Comparison of ENCODE assay signal across 3 cellular contexts in genomic region chr3:156390846-156391245, GRCh38.
A peak's percentile ranks its signal among the peaks of the same experiment; 100 is the strongest.
TF ChIP-seq lines count a peak whose summit lies in the region.

No MANE protein-coding gene starts in this region.

TF ChIP-seq in SK-N-SH, 30 proteins besides CTCF, POLR2A, EP300 and RAD21 (continued from another document):
- TF ChIP-seq REST (IDR thresholded peaks at IDR 0.05; ENCODE audit: low read depth, low read length) (no peak), TCF12 (IDR thresholded peaks at IDR 0.05) (0 out of 2 replicates have a peak, but pooled peaks have one; percentile 10)

TF ChIP-seq in SK-N-SH treated with all-trans-retinoic acid at 6 μM for 48 hours, 23 proteins besides CTCF, POLR2A, EP300 and RAD21 (continued from another document):
- TF ChIP-seq PATZ1 (CRISPR knock-in tag; IDR thresholded peaks at IDR 0.05; ENCODE audit: borderline replicate concordance): no peak
- no peak for TF ChIP-seq TSHZ2 (CRISPR knock-in tag; IDR thresholded peaks at IDR 0.05)
- no peak for TF ChIP-seq ZC3H10 (CRISPR knock-in tag; IDR thresholded peaks at IDR 0.05)
- no peak for TF ChIP-seq BACH2 (CRISPR knock-in tag; IDR thresholded peaks at IDR 0.05; ENCODE audit: borderline replicate concordance)
- no peak for TF ChIP-seq CSRNP3 (CRISPR knock-in tag; IDR thresholded peaks at IDR 0.05)
- TF ChIP-seq ZFP3 (CRISPR knock-in tag; IDR thresholded peaks at IDR 0.05): no peak
- no peak for TF ChIP-seq ARNTL (CRISPR knock-in tag; IDR thresholded peaks at IDR 0.05; ENCODE audit: borderline replicate concordance, low read depth)
- no peak for TF ChIP-seq TCF4 (CRISPR knock-in tag; IDR thresholded peaks at IDR 0.05; ENCODE audit: borderline replicate concordance)
- TF ChIP-seq ZNF565 (CRISPR knock-in tag; conservative IDR thresholded peaks at IDR 0.05; ENCODE audit: low read depth): no peak
- TF ChIP-seq RARB (CRISPR knock-in tag; IDR thresholded peaks at IDR 0.05): no peak
- TF ChIP-seq PPARA (CRISPR knock-in tag; IDR thresholded peaks at IDR 0.05; ENCODE audit: borderline replicate concordance): no peak
- TF ChIP-seq ISL1 (CRISPR knock-in tag; IDR thresholded peaks at IDR 0.05): no peak
- no peak for TF ChIP-seq ZNF70 (CRISPR knock-in tag; IDR thresholded peaks at IDR 0.05)
- TF ChIP-seq ESRRG (CRISPR knock-in tag; IDR thresholded peaks at IDR 0.05): no peak
- TF ChIP-seq CSDC2 (CRISPR knock-in tag; IDR thresholded peaks at IDR 0.05): no peak
- no peak for TF ChIP-seq SNAI2 (CRISPR knock-in tag; IDR thresholded peaks at IDR 0.05)

TF ChIP-seq in GM23338, 12 proteins besides CTCF, POLR2A, EP300 and RAD21:
- TF ChIP-seq ZNF462 (CRISPR knock-in tag; IDR thresholded peaks at IDR 0.05): no peak
- TF ChIP-seq ZNF331 (CRISPR knock-in tag; IDR thresholded peaks at IDR 0.05; ENCODE audit: low read depth): no peak
- TF ChIP-seq ETS1 (IDR thresholded peaks at IDR 0.05): no peak
- no peak for TF ChIP-seq ZNF114 (CRISPR knock-in tag; IDR thresholded peaks at IDR 0.05)
- no peak for TF ChIP-seq REST (IDR thresholded peaks at IDR 0.05; ENCODE audit: unreplicated experiment)
- TF ChIP-seq NANOG (IDR thresholded peaks at IDR 0.05; ENCODE audit: borderline replicate concordance): no peak
- no peak for TF ChIP-seq POLR2AphosphoS5 (IDR thresholded peaks at IDR 0.05; ENCODE audit: low read depth)
